Comparison of ENCODE assay signal across 6 cellular contexts in the genomic region with DNA sequence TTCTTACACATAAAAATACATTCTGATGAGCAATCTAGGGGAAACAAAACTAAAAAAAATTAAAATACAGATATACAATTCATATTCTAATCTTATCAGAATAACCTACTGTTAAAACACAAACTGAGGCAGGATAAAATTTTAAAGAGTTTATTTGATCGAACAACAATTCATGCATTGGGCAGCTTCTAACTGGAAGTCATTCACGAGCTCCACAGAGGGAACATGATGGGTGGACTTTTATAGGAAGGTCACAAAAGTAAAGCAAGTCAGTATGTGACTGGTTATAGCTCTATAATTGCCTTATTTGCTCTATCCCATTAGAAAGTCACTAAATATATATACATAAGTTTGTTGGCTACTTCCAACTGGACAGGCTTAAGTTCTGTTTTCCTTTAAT.
"Had no signal": no experiment of that assay in that cellular context is flagged by ENCODE, and none has a peak within 500 bp of the region (broad histone marks: within the 10 kb centered on the region; RNA-seq: fewer than 3 reads in every experiment).

No MANE protein-coding gene starts in this region.

- H3K4me3 ChIP-seq: K562 had no signal

- DNase-seq: IMR-90, KBM-7, KG1 had no signal

- H3K27ac ChIP-seq: HL-60, KMS-11 had no signal
